Comparison of ENCODE assay signal across 1 cellular context in the genomic region with DNA sequence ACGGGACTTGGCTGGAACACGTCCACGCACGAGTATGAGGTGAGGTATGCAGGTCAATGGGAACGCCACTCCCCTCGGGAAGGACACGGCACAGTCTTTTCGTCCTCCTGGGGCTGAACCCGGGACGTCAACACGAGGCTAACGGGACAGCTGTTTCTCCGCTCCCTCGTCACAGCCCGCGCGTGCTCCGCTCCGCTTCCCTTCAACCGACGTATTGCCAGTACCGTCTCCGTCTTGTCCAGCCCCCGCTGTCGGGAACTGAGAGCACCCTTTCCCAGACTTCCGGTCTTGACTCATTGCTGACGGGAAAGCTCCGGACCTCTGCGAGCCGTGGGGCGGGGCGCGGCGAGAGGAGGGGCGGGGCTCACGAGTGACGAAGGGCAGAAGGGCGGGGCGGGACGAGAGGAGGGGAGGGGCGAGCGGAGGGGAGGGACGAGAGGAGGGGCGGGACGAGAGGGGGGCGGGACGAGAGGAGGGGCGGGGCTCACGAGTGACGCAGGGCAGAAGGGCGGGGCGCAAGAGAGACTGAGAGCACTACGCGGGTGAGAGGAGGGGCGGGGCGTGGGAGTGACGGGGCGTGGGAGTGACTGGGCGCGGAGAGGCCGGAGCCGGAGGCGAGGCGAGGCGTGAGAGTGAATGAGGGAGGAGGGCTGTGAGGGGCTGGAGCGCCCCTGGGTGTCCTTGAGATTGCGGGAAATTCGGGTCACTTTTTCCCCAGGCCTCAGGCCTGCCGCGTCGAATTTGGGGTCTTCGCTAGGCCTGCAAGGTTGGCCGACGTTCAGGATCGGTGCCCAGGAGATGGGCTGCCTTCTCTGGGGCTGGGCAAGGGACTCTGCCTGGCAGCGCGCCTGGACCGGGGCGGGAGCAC.
TF ChIP-seq lines count a peak whose summit lies in the region.

No MANE protein-coding gene starts in this region.

TF ChIP-seq in GM12878, 131 proteins besides CTCF, POLR2A, EP300 and RAD21 (continued from another document and continues in another):
- TF ChIP-seq PKNOX1 (IDR thresholded peaks at IDR 0.05) (peak; percentile 92), BHLHE40 (IDR thresholded peaks at IDR 0.05; ENCODE audit: borderline replicate concordance in 1 of 2, low read depth in 2 of 2, low read length in 1 of 2) (peak; percentile 38 to 66; a peak in 3 of 4 replicates), NBN (IDR thresholded peaks at IDR 0.05) (peak; percentile 56; the same call in 1 of the 2 replicates), IKZF1 (conservative IDR thresholded peaks at IDR 0.05) (peak; percentile 94), BACH1 (IDR thresholded peaks at IDR 0.05; ENCODE audit: borderline replicate concordance) (peak; percentile 47; the same call in 1 of the 2 replicates), GATAD2B (conservative IDR thresholded peaks at IDR 0.05; ENCODE audit: low read depth) (peak; percentile 12), WRNIP1 (IDR thresholded peaks at IDR 0.05; ENCODE audit: borderline replicate concordance, low read depth, low read length) (no peak), CHD2 (IDR thresholded peaks at IDR 0.05; ENCODE audit: borderline replicate concordance, low read depth, low read length) (peak; percentile 44), ATF7 (IDR thresholded peaks at IDR 0.05; ENCODE audit: low read depth) (peak; percentile 70), ZNF592 (IDR thresholded peaks at IDR 0.05) (no peak), MLLT1 (IDR thresholded peaks at IDR 0.05) (no peak), EED (IDR thresholded peaks at IDR 0.05; ENCODE audit: low read depth) (peak; percentile 75; the same call in 1 of the 2 replicates), HDGF (IDR thresholded peaks at IDR 0.05) (peak; percentile 87), ZBED1 (IDR thresholded peaks at IDR 0.05; ENCODE audit: borderline replicate concordance) (no peak), EGR1 (IDR thresholded peaks at IDR 0.05; ENCODE audit: borderline replicate concordance in 1 of 2, low read depth in 2 of 2, low read length in 2 of 2) (peak in 1 of 2 experiments; percentile 97; a peak in 2 of 3 replicates), TCF3 (IDR thresholded peaks at IDR 0.05; ENCODE audit: borderline replicate concordance, insufficient read depth, low read depth, low read length) (no peak), IRF3 (IDR thresholded peaks at IDR 0.05) (peak; percentile 54; the same call in 1 of the 2 replicates), ZNF217 (IDR thresholded peaks at IDR 0.05) (no peak), MEF2B (IDR thresholded peaks at IDR 0.05; ENCODE audit: partially characterized antibody, poor library complexity, severe bottlenecking) (peak; percentile 12), POLR2AphosphoS5 (IDR thresholded peaks at IDR 0.05; ENCODE audit: low read length) (peak; percentile 72), CREB1 (IDR thresholded peaks at IDR 0.05; ENCODE audit: low read depth) (peak; percentile 78), POU2F2 (IDR thresholded peaks at IDR 0.05; ENCODE audit: borderline replicate concordance, low read depth, low read length) (0 out of 3 replicates have a peak, but pooled peaks have one; percentile 14), SMAD5 (IDR thresholded peaks at IDR 0.05; ENCODE audit: low read depth) (no peak), SMAD1 (IDR thresholded peaks at IDR 0.05; ENCODE audit: low read depth, partially characterized antibody) (peak; percentile 30), SRF (IDR thresholded peaks at IDR 0.05; ENCODE audit: low read depth in 2 of 2, low read length in 2 of 2) (peak in 1 of 2 experiments; percentile 61; a peak in 2 of 4 replicates), TCF12 (IDR thresholded peaks at IDR 0.05; ENCODE audit: low read depth, low read length) (peak; percentile 64; the same call in 1 of the 2 replicates), IRF4 (IDR thresholded peaks at IDR 0.05; ENCODE audit: low read depth, low read length) (0 out of 2 replicates have a peak, but pooled peaks have one; percentile 24)
- TF ChIP-seq, protein P1, sequence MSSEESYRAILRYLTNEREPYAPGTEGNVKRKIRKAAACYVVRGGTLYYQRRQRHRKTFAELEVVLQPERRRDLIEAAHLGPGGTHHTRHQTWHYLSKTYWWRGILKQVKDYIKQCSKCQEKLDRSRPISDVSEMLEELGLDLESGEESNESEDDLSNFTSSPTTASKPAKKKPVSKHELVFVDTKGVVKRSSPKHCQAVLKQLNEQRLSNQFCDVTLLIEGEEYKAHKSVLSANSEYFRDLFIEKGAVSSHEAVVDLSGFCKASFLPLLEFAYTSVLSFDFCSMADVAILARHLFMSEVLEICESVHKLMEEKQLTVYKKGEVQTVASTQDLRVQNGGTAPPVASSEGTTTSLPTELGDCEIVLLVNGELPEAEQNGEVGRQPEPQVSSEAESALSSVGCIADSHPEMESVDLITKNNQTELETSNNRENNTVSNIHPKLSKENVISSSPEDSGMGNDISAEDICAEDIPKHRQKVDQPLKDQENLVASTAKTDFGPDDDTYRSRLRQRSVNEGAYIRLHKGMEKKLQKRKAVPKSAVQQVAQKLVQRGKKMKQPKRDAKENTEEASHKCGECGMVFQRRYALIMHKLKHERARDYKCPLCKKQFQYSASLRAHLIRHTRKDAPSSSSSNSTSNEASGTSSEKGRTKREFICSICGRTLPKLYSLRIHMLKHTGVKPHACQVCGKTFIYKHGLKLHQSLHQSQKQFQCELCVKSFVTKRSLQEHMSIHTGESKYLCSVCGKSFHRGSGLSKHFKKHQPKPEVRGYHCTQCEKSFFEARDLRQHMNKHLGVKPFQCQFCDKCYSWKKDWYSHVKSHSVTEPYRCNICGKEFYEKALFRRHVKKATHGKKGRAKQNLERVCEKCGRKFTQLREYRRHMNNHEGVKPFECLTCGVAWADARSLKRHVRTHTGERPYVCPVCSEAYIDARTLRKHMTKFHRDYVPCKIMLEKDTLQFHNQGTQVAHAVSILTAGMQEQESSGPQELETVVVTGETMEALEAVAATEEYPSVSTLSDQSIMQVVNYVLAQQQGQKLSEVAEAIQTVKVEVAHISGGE (CRISPR knock-in tag; IDR thresholded peaks at IDR 0.05) = no peak
- TF ChIP-seq, protein P2, sequence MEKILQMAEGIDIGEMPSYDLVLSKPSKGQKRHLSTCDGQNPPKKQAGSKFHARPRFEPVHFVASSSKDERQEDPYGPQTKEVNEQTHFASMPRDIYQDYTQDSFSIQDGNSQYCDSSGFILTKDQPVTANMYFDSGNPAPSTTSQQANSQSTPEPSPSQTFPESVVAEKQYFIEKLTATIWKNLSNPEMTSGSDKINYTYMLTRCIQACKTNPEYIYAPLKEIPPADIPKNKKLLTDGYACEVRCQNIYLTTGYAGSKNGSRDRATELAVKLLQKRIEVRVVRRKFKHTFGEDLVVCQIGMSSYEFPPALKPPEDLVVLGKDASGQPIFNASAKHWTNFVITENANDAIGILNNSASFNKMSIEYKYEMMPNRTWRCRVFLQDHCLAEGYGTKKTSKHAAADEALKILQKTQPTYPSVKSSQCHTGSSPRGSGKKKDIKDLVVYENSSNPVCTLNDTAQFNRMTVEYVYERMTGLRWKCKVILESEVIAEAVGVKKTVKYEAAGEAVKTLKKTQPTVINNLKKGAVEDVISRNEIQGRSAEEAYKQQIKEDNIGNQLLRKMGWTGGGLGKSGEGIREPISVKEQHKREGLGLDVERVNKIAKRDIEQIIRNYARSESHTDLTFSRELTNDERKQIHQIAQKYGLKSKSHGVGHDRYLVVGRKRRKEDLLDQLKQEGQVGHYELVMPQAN (conservative IDR thresholded peaks at IDR 0.05) = 0 out of 2 replicates have a peak, but pooled peaks have one; percentile 61
- TF ChIP-seq, protein P3, sequence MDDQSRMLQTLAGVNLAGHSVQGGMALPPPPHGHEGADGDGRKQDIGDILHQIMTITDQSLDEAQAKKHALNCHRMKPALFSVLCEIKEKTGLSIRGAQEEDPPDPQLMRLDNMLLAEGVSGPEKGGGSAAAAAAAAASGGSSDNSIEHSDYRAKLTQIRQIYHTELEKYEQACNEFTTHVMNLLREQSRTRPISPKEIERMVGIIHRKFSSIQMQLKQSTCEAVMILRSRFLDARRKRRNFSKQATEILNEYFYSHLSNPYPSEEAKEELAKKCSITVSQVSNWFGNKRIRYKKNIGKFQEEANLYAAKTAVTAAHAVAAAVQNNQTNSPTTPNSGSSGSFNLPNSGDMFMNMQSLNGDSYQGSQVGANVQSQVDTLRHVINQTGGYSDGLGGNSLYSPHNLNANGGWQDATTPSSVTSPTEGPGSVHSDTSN (IDR thresholded peaks at IDR 0.05; ENCODE audit: insufficient replicate concordance, low read depth, low read length) = peak; percentile 80
- TF ChIP-seq, protein P4, sequence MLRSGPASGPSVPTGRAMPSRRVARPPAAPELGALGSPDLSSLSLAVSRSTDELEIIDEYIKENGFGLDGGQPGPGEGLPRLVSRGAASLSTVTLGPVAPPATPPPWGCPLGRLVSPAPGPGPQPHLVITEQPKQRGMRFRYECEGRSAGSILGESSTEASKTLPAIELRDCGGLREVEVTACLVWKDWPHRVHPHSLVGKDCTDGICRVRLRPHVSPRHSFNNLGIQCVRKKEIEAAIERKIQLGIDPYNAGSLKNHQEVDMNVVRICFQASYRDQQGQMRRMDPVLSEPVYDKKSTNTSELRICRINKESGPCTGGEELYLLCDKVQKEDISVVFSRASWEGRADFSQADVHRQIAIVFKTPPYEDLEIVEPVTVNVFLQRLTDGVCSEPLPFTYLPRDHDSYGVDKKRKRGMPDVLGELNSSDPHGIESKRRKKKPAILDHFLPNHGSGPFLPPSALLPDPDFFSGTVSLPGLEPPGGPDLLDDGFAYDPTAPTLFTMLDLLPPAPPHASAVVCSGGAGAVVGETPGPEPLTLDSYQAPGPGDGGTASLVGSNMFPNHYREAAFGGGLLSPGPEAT (IDR thresholded peaks at IDR 0.05; ENCODE audit: low read depth) = peak; percentile 55; the same call in 1 of the 2 replicates
